8 cellular contexts compared by ENCODE assay signal in the genomic region with DNA sequence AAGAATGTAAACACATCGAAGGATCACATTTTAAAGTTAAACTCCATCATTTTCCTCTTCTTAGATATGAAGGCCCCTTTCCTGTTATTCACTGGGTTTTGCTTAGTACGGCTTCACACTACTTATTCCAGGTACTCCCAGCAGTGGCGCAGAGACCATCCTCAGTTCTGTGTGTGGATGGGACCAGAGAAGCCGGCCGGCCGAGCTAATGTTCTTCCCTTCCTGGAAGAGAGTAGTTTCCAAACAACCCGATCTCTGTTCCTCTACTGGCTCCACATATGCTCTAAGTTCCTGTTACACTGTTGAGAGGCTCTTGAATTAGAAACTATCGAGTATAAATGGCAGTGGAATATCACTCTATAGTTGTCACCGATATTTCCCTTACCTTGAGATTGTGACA. TPM values are rescaled to one million over a fixed set of nuclear protein-coding genes. Genes with fewer than 3 reads are reported as not detected.
DNase-seq lines count a peak whose midpoint lies in the region; ATAC-seq and TF ChIP-seq lines count a peak whose summit lies in the region.

No MANE protein-coding gene starts in this region.

- no peak for ATAC-seq in activated T-helper 17 cell treated with anti-CD3 and anti-CD28 coated beads, Interleukin-2, amount 50 U/mL, for 72 hours (replicated peaks)
- no peak for ATAC-seq in stimulated activated naive B cell treated with anti-CD40 and anti-IgM and Interleukin-4, amounts not matched to agents 10 μg/mL and 1 μg/mL and 100 μg/mL, for 72 hours (replicated peaks)
- ATAC-seq in GM18873 (IDR thresholded peaks at IDR 0.05; ENCODE audit: low FRiP score, unreplicated experiment): no peak

- no peaks in the 10 kb centered on the region for H3K27me3 Mint-ChIP-seq in activated T-helper 17 cell treated with anti-CD3 and anti-CD28 coated beads, Interleukin-2, amount 50 U/mL, for 72 hours
- H3K27me3 Mint-ChIP-seq in stimulated activated naive B cell treated with anti-CD40 and anti-IgM and Interleukin-4, amounts not matched to agents 10 μg/mL and 1 μg/mL and 100 μg/mL, for 72 hours: no peaks in the 10 kb centered on the region

- H3K4me1 Mint-ChIP-seq in activated T-helper 17 cell treated with anti-CD3 and anti-CD28 coated beads, Interleukin-2, amount 50 U/mL, for 72 hours: peaks cover 29% of the 10 kb centered on the region
- peaks cover 18 to 33% of the 10 kb centered on the region in 2 donors for H3K4me1 Mint-ChIP-seq in stimulated activated naive B cell treated with anti-CD40 and anti-IgM and Interleukin-4, amounts not matched to agents 10 μg/mL and 1 μg/mL and 100 μg/mL, for 72 hours

- TF ChIP-seq CTCF in 22Rv1 (IDR thresholded peaks at IDR 0.05) (no peak), HL-60 (IDR thresholded peaks at IDR 0.05; ENCODE audit: insufficient read depth, low read length) (no peak)

- H3K27ac Mint-ChIP-seq in activated T-helper 17 cell treated with anti-CD3 and anti-CD28 coated beads, Interleukin-2, amount 50 U/mL, for 72 hours: peak overlapping the region; percentile 81
- peak overlapping the region; percentile 51 for H3K27ac Mint-ChIP-seq in stimulated activated naive B cell treated with anti-CD40 and anti-IgM and Interleukin-4, amounts not matched to agents 10 μg/mL and 1 μg/mL and 100 μg/mL, for 72 hours

- H3K4me3 Mint-ChIP-seq in activated T-helper 17 cell treated with anti-CD3 and anti-CD28 coated beads, Interleukin-2, amount 50 U/mL, for 72 hours: peak overlapping the region; percentile 86
- H3K4me3 Mint-ChIP-seq in stimulated activated naive B cell treated with anti-CD40 and anti-IgM and Interleukin-4, amounts not matched to agents 10 μg/mL and 1 μg/mL and 100 μg/mL, for 72 hours: peak overlapping the region; percentile 91 to 92

- H3K27me3 ChIP-seq in HL-60 (ENCODE audit: insufficient read depth, poor library complexity, severe bottlenecking): no peaks in the 10 kb centered on the region

- no peaks in the 10 kb centered on the region for H3K9me3 Mint-ChIP-seq in activated T-helper 17 cell treated with anti-CD3 and anti-CD28 coated beads, Interleukin-2, amount 50 U/mL, for 72 hours
- H3K9me3 Mint-ChIP-seq in stimulated activated naive B cell treated with anti-CD40 and anti-IgM and Interleukin-4, amounts not matched to agents 10 μg/mL and 1 μg/mL and 100 μg/mL, for 72 hours: no peaks in the 10 kb centered on the region

- peaks cover 42% of the 10 kb centered on the region for H3K36me3 Mint-ChIP-seq in activated T-helper 17 cell treated with anti-CD3 and anti-CD28 coated beads, Interleukin-2, amount 50 U/mL, for 72 hours (ENCODE audit: low read depth)
- H3K36me3 Mint-ChIP-seq in stimulated activated naive B cell treated with anti-CD40 and anti-IgM and Interleukin-4, amounts not matched to agents 10 μg/mL and 1 μg/mL and 100 μg/mL, for 72 hours: peaks cover 17 to 30% of the 10 kb centered on the region in 2 donors

- H3K27ac ChIP-seq in 22Rv1 (peak overlapping the region; percentile 61), HL-60 (replicated peaks) (peak overlapping the region; percentile 46; the same call in 1 of the 2 replicates)

- DNase-seq in HL-60 (ENCODE audit: low read depth in 1 of 2, low spot score in 1 of 2) (peak in 1 of 2 experiments; percentile 20), NCI-H2227 (lab: John Stamatoyannopoulos, UW; ENCODE audit: unreplicated experiment) (no peak)
- DNase-seq in stimulated activated naive B cell treated with anti-CD40 and anti-IgM and Interleukin-4, amounts not matched to agents 10 μg/mL and 1 μg/mL and 100 μg/mL, for 72 hours: no peak
- DNase-seq in activated CD4-positive, CD25-positive, alpha-beta regulatory T cell (lab: John Stamatoyannopoulos, UW): no peak

- H3K4me3 ChIP-seq in HL-60 (replicated peaks; ENCODE audit: insufficient read depth, low read length): peak overlapping the region; percentile 96
- H3K4me3 ChIP-seq in iPS-11a (ENCODE audit: low read depth, low read length): peak overlapping the region; percentile 38

RNA-seq across cellular contexts. Expression of gene NFRKB, which starts 0.7 kb away (rescaled TPM):
- total RNA-seq in activated T-helper 17 cell treated with anti-CD3 and anti-CD28 coated beads, Interleukin-2, amount 50 U/mL, for 72 hours: 10 to 100 TPM; 41.8 to 44.0 TPM
